Comparison of ENCODE assay signal across 34 cellular contexts in genomic region chr9:69619233-69619632, GRCh38. TPM values are rescaled to one million over a fixed set of nuclear protein-coding genes. Genes with fewer than 3 reads are reported as not detected.
A peak's percentile ranks its signal among the peaks of the same experiment; 100 is the strongest.
DNase-seq lines count a peak whose midpoint lies in the region; ATAC-seq, FAIRE-seq and TF ChIP-seq lines count a peak whose summit lies in the region.
"Had no signal": no experiment of that assay in that cellular context is flagged by ENCODE, and none has a peak within 500 bp of the region (broad histone marks: within the 10 kb centered on the region; RNA-seq: fewer than 3 reads in every experiment).

No MANE protein-coding gene starts in this region.

- H4K20me1 ChIP-seq in K562 (replicated peaks; ENCODE audit: control insufficient read depth, insufficient read depth, low read length) (no peaks in the 10 kb centered on the region), H1 (replicated peaks in 1 of 2; ENCODE audit: control insufficient read depth in 1 of 2, insufficient read depth in 2 of 2, low read length in 2 of 2) (no peaks in the 10 kb centered on the region), osteoblast (ENCODE audit: insufficient read depth, low read length) (no peaks in the 10 kb centered on the region), MM.1S (ENCODE audit: insufficient read depth, low read length) (no peaks in the 10 kb centered on the region)
- H4K20me1 ChIP-seq: BLaER1; BLaER1 treated with 17β-estradiol and CSF1 and Interleukin-3, amounts not matched to agents 10 nM and 100 nM had no signal

- BruUV-seq in K562 (replicated peaks; lab: Mats Ljungman, UMichigan): no TSS peak

- H3K4ac ChIP-seq in H1 (replicated peaks; ENCODE audit: insufficient read length, low read depth, low read length): no peak overlapping the region

- H3K9me1 ChIP-seq in K562 (ENCODE audit: control insufficient read depth, insufficient read depth, low read length): no peaks in the 10 kb centered on the region

- POLR2A ChIA-PET in K562 (lab: Yijun Ruan, JAX) (no interaction called here), H1 (lab: Charles Lee; ENCODE audit: partially characterized antibody) (no interaction called here)

- H3K9me3 ChIP-seq in K562 (replicated peaks; ENCODE audit: control insufficient read depth, insufficient read depth, low read depth, low read length) (no peaks in the 10 kb centered on the region), H1 (ENCODE audit: insufficient read depth in 2 of 2, low read depth in 1 of 2, low read length in 1 of 2) (no peaks in the 10 kb centered on the region), osteoblast (ENCODE audit: low read depth, low read length) (no peaks in the 10 kb centered on the region), MM.1S (replicated peaks; ENCODE audit: insufficient read depth, low read length) (no peaks in the 10 kb centered on the region)
- H3K9me3 ChIP-seq: A549, BE2C, BLaER1, Caco-2 had no signal

- H3K79me1 ChIP-seq in H1 (ENCODE audit: low read depth, low read length): no peaks in the 10 kb centered on the region

- no peak overlapping the region for H3K23ac ChIP-seq in H1 (ENCODE audit: insufficient read length)

- H3K27ac ChIP-seq in K562 (ENCODE audit: extremely low read depth, low read depth, low read length): no peak overlapping the region
- H3K27ac ChIP-seq in H1 (ENCODE audit: low read depth, low read length): no peak overlapping the region
- no peak overlapping the region for H3K27ac ChIP-seq in osteoblast (ENCODE audit: low read depth, low read length)
- no peak overlapping the region for H3K27ac ChIP-seq in MM.1S (ENCODE audit: low read length)
- H3K27ac ChIP-seq: 22Rv1; A549; BLaER1; BLaER1 treated with 17β-estradiol and CSF1 and Interleukin-3, amounts not matched to agents 10 nM and 100 nM; C4-2B had no signal

- H2BK20ac ChIP-seq in H1 (ENCODE audit: low read length): no peak overlapping the region

- H3K14ac ChIP-seq in H1 (ENCODE audit: insufficient read length): no peak overlapping the region

- H3K4me2 ChIP-seq in K562 (ENCODE audit: insufficient read depth, low read length) (no peak overlapping the region), H1 (ENCODE audit: insufficient read depth in 1 of 2, low read depth in 2 of 2, low read length in 2 of 2) (no peak overlapping the region), osteoblast (ENCODE audit: insufficient read depth, low read length) (no peak overlapping the region), MM.1S (ENCODE audit: low read depth, low read length) (no peak overlapping the region)
- H3K4me2 ChIP-seq: A549; BLaER1; BLaER1 treated with 17β-estradiol and CSF1 and Interleukin-3, amounts not matched to agents 10 nM and 100 nM had no signal

- ATAC-seq in K562: no peak
- ATAC-seq: A549; CD8-positive, alpha-beta T cell had no signal

- no peak overlapping the region for H3K4me3 ChIP-seq in K562
- no peak overlapping the region for H3K4me3 ChIP-seq in H1 (ENCODE audit: extremely low read depth in 1 of 4, insufficient read depth in 2 of 4, low read depth in 3 of 4, low read length in 4 of 4)
- H3K4me3 ChIP-seq in osteoblast (ENCODE audit: insufficient read depth, low read length): no peak overlapping the region
- H3K4me3 ChIP-seq in MM.1S (ENCODE audit: low read length): no peak overlapping the region
- H3K4me3 ChIP-seq: A549; BLaER1; BLaER1 treated with 17β-estradiol and CSF1 and Interleukin-3, amounts not matched to agents 10 nM and 100 nM had no signal

- no peak overlapping the region for H2BK12ac ChIP-seq in H1 (ENCODE audit: low read depth, low read length)

- H4K5ac ChIP-seq in H1 (ENCODE audit: insufficient read length, low read depth, low read length): no peak overlapping the region

- no peak overlapping the region for H2BK15ac ChIP-seq in H1 (ENCODE audit: low read length)

- H3K23me2 ChIP-seq in H1 (ENCODE audit: low read depth, low read length): no peaks in the 10 kb centered on the region

- no peak overlapping the region for H2BK120ac ChIP-seq in H1 (replicated peaks; ENCODE audit: low read depth, low read length)

- no peak overlapping the region for H2AK5ac ChIP-seq in H1 (ENCODE audit: low read depth, low read length)

- no peaks in the 10 kb centered on the region for H3K4me1 ChIP-seq in K562 (replicated peaks in 1 of 2; ENCODE audit: control insufficient read depth in 2 of 2, insufficient read depth in 2 of 2, low read length in 2 of 2)
- H3K4me1 ChIP-seq in H1 (replicated peaks in 1 of 4; ENCODE audit: control insufficient read depth in 3 of 4, insufficient read depth in 4 of 4, low read length in 3 of 4): no peaks in the 10 kb centered on the region
- H3K4me1 ChIP-seq in osteoblast (ENCODE audit: insufficient read depth, low read length): peaks cover 4% of the 10 kb centered on the region
- peaks cover 10% of the 10 kb centered on the region; the same call in 1 of the 2 replicates for H3K4me1 ChIP-seq in MM.1S (ENCODE audit: low read length)
- H3K4me1 ChIP-seq: A549, BE2C, Caco-2 had no signal

- TF ChIP-seq EP300 in K562 (IDR thresholded peaks at IDR 0.05; ENCODE audit: low read length): no peak
- TF ChIP-seq EP300 in H1 (IDR thresholded peaks at IDR 0.05; ENCODE audit: borderline replicate concordance in 1 of 2, low read depth in 2 of 2, low read length in 2 of 2): no peak

- no peaks in the 10 kb centered on the region for H3K36me3 ChIP-seq in K562 (ENCODE audit: control insufficient read depth, insufficient read depth, low read length)
- no peaks in the 10 kb centered on the region for H3K36me3 ChIP-seq in H1 (ENCODE audit: control insufficient read depth in 2 of 4, insufficient read depth in 4 of 4, low read length in 3 of 4)
- H3K36me3 ChIP-seq in osteoblast (ENCODE audit: insufficient read depth, low read length): no peaks in the 10 kb centered on the region
- H3K36me3 ChIP-seq in MM.1S (replicated peaks; ENCODE audit: insufficient read depth, low read length): no peaks in the 10 kb centered on the region

- CTCF ChIA-PET in K562 (lab: Yijun Ruan, JAX; ENCODE audit: low intra/inter-chr PET ratio) (no interaction called here), H1 (lab: Charles Lee; ENCODE audit: partially characterized antibody) (no interaction called here)

- no peaks in the 10 kb centered on the region for H3F3A ChIP-seq in MM.1S (ENCODE audit: insufficient read depth, low read length)

- WGBS in K562 (ENCODE audit: insufficient coverage, low coverage, missing lambda C conversion rate): 0% methylated on average over 1 of the region's 1 CpG
- WGBS in H1 (ENCODE audit: extremely low coverage in 1 of 2, insufficient coverage in 1 of 2, insufficient read length in 1 of 2, insufficient replicate concordance in 2 of 2, low coverage in 1 of 2, low lambda C conversion rate in 2 of 2, missing lambda C conversion rate in 1 of 2), 2 experiments: 91% methylated on average over 1 of the region's 1 CpG; no CpG with 5 or more reads in 1 of the 2 experiments

- no peaks in the 10 kb centered on the region for H3K9me2 ChIP-seq in MM.1S (replicated peaks; ENCODE audit: insufficient read depth, low read length)

- H2AFZ ChIP-seq in K562 (ENCODE audit: low read depth, low read length): no peak overlapping the region
- no peak overlapping the region for H2AFZ ChIP-seq in H1 (ENCODE audit: low read length)
- no peak overlapping the region for H2AFZ ChIP-seq in osteoblast (ENCODE audit: low read length)
- H2AFZ ChIP-seq in MM.1S (ENCODE audit: low read length): no peak overlapping the region

- no peak for TF ChIP-seq CTCF in K562 (IDR thresholded peaks at IDR 0.05 in 2 of 3, conservative IDR thresholded peaks at IDR 0.05 in 1 of 3; ENCODE audit: insufficient read depth in 2 of 3, low read depth in 1 of 3, low read length in 3 of 3)
- no peak for TF ChIP-seq CTCF in H1 (IDR thresholded peaks at IDR 0.05; ENCODE audit: control extremely low read depth in 1 of 3, insufficient read depth in 1 of 3, low read depth in 1 of 3, low read length in 3 of 3)
- TF ChIP-seq CTCF in osteoblast (IDR thresholded peaks at IDR 0.05; ENCODE audit: extremely low read depth, low read depth, low read length): no peak
- no peak for TF ChIP-seq CTCF in MM.1S (IDR thresholded peaks at IDR 0.05; ENCODE audit: low read length)

- no peak overlapping the region for H4K8ac ChIP-seq in H1 (ENCODE audit: extremely low read depth, insufficient read depth, low read length)

- no peak overlapping the region for H3K9ac ChIP-seq in K562 (ENCODE audit: insufficient read depth in 1 of 2, low read depth in 2 of 2, low read length in 2 of 2)
- H3K9ac ChIP-seq in H1 (replicated peaks in 1 of 4; ENCODE audit: extremely low read depth in 1 of 4, low read depth in 3 of 4, low read length in 3 of 4): no peak overlapping the region
- no peak overlapping the region for H3K9ac ChIP-seq in MM.1S (ENCODE audit: low read length)
- H3K9ac ChIP-seq: BLaER1; BLaER1 treated with 17β-estradiol and CSF1 and Interleukin-3, amounts not matched to agents 10 nM and 100 nM had no signal

- H3K56ac ChIP-seq in H1 (replicated peaks; ENCODE audit: insufficient read length, low read depth, low read length): no peak overlapping the region

- FAIRE-seq in K562 (lab: Jason Lieb, UNC) (no peak), H1 (lab: Jason Lieb, UNC) (no peak)
- FAIRE-seq: A204.1, A549, D721Med had no signal

- H3K79me2 ChIP-seq in K562 (ENCODE audit: control insufficient read depth, insufficient read depth, low read length): no peaks in the 10 kb centered on the region
- H3K79me2 ChIP-seq in H1 (ENCODE audit: control insufficient read depth in 1 of 2, insufficient read depth in 2 of 2, low read length in 2 of 2): no peaks in the 10 kb centered on the region
- H3K79me2 ChIP-seq in osteoblast (ENCODE audit: insufficient read depth, low read length): no peaks in the 10 kb centered on the region
- no peaks in the 10 kb centered on the region for H3K79me2 ChIP-seq in MM.1S (ENCODE audit: low read length)

- H2BK5ac ChIP-seq in H1 (ENCODE audit: low read depth, low read length): no peak overlapping the region

- no peak for TF ChIP-seq POLR2A in K562 (conservative IDR thresholded peaks at IDR 0.05)
- no peak for TF ChIP-seq POLR2A in H1 (IDR thresholded peaks at IDR 0.05; ENCODE audit: control extremely low read depth in 1 of 2, low read depth in 2 of 2, low read length in 2 of 2)

- H3K27me3 ChIP-seq in K562 (ENCODE audit: control insufficient read depth in 2 of 2, insufficient read depth in 2 of 2, low read length in 2 of 2) (no peaks in the 10 kb centered on the region; a peak in 1 of 5 replicates), H1 (replicated peaks in 1 of 4; ENCODE audit: control insufficient read depth in 3 of 4, extremely low read depth in 1 of 4, insufficient read depth in 3 of 4, low read length in 3 of 4) (no peaks in the 10 kb centered on the region), osteoblast (ENCODE audit: insufficient read depth, low read length) (no peaks in the 10 kb centered on the region), MM.1S (replicated peaks; ENCODE audit: insufficient read depth, low read length) (no peaks in the 10 kb centered on the region)
- H3K27me3 ChIP-seq: BE2C; BLaER1; BLaER1 treated with 17β-estradiol and CSF1 and Interleukin-3, amounts not matched to agents 10 nM and 100 nM had no signal

- H4K91ac ChIP-seq in H1 (replicated peaks; ENCODE audit: insufficient read length, low read length): no peak overlapping the region

- intact Hi-C loops in K562 (cut with micrococcal nuclease): no loop called here

- TF ChIP-seq RAD21 in K562 (CRISPR knock-in tag; conservative IDR thresholded peaks at IDR 0.05 in 1 of 2, IDR thresholded peaks at IDR 0.05 in 1 of 2) (no peak), H1 (IDR thresholded peaks at IDR 0.05 in 1 of 2, conservative IDR thresholded peaks at IDR 0.05 in 1 of 2; ENCODE audit: low read depth in 2 of 2, low read length in 2 of 2) (no peak)

- DNase-seq in K562 (ENCODE audit: extremely low read depth in 1 of 4, low spot score in 3 of 4) (no peak), H1 (ENCODE audit: low read depth in 1 of 2, low spot score in 2 of 2) (no peak), osteoblast (ENCODE audit: insufficient read length, low spot score, missing footprints) (peak; percentile 18), MM.1S (no peak), dermis blood vessel endothelial cell (no peak)
- DNase-seq in stimulated activated naive CD4-positive, alpha-beta T cell treated with Interleukin-2 at 50 U/mL for 16 hours (lab: John Stamatoyannopoulos, UW): no peak
- DNase-seq: 8988T; ACHN; AML-193; BE2C; C1 segment of cervical spinal cord; Caco-2; Calu3; CD4-positive, alpha-beta memory T cell; CD4-positive, alpha-beta T cell; CD4-positive, CD25-positive, alpha-beta regulatory T cell; CD8-positive, alpha-beta memory T cell; CD8-positive, alpha-beta T cell; COR-L47; DMS 273 treated with DMSO at 0.1 percent for 48 hours; DMS153; DMS53; DMS79; DMS79 treated with DMSO at 0.1 percent for 48 hours; DND-41; EL had no signal

- no peak overlapping the region for H3K18ac ChIP-seq in H1 (ENCODE audit: extremely low read depth, low read length)

- in situ Hi-C loops in K562 (cut with MboI): no loop called here

RNA-seq across cellular contexts. Expression of gene APBA1, which starts 52.9 kb away (rescaled TPM):
- not detected in 2 replicates for total RNA-seq in K562 (2011; cell fraction: chromatin; rRNA removed; ENCODE audit: low replicate concordance)
- total RNA-seq in K562 (2011; cell fraction: nucleolus; rRNA removed): not detected in 2 replicates
- total RNA-seq in K562 (2011; cell fraction: nucleoplasm; rRNA removed): not detected in 2 replicates
- total RNA-seq in K562 (2014; rRNA removed) (not detected in 2 replicates), K562 (2014; rRNA removed; fragmentation: Illumina TruSeq; extraction: Trizol) (not detected in 2 replicates), K562 (2015; rRNA removed; fragmentation: Illumina TruSeq; extraction: Trizol) (not detected in 2 replicates), K562 (2021) (0.02 TPM in 1 of 2 replicates, not detected in the other), osteoblast (1.8 and 5.3 TPM in 2 replicates), dermis blood vessel endothelial cell (4.9 and 8.6 TPM in 2 replicates)
- polyA plus RNA-seq in K562 (2011; rRNA removed) (0.01 TPM in 2 replicates), K562 (2014; fragmentation: Illumina TruSeq; extraction: Trizol) (not detected in 2 replicates), K562 (2014; fragmentation: Nextera tagmentation; extraction: Ambion mirVana) (not detected), K562 (2014; rRNA removed) (not detected in 2 replicates), H1 (2011; rRNA removed) (0.36 and 0.39 TPM in 2 replicates)
- 0.01 TPM in 1 of 2 replicates, not detected in the other for polyA plus RNA-seq in K562 (2011; cell fraction: cytosol; rRNA removed)
- polyA plus RNA-seq in K562 (2011; cell fraction: nucleus; rRNA removed): not detected in 2 replicates
- polyA plus RNA-seq in K562 (2012): not detected in 2 replicates
- polyA minus RNA-seq in K562 (2011; rRNA and poly(A)+ RNA removed): not detected in 2 replicates
- polyA minus RNA-seq in K562 (2011; cell fraction: cytosol; rRNA and poly(A)+ RNA removed): not detected in 2 replicates
- not detected in 2 replicates for polyA minus RNA-seq in K562 (2011; cell fraction: nucleus; rRNA and poly(A)+ RNA removed)
- total RNA-seq in H1 (2021; fragmentation: NEBNext Ultra II Directional; extraction: Animal tissue kit (Norgen Biotek cat#: 25700)): 0.60 and 1.1 TPM in 2 replicates
- 0.32 TPM for polyA plus RNA-seq in H1 (2011; cell fraction: cytosol; rRNA removed)
- 0.47 TPM for polyA plus RNA-seq in H1 (2011; cell fraction: nucleus; rRNA removed)
- polyA plus RNA-seq in H1 (2012, experiment 1 of 2): 0.47 to 0.90 TPM (median 0.75 TPM) in 4 replicates
- polyA plus RNA-seq in H1 (2012, experiment 2 of 2): 0.14 TPM
- 0.53 TPM for polyA plus RNA-seq in H1 (2013, experiment 1 of 2)
- 0.40 TPM for polyA plus RNA-seq in H1 (2013, experiment 2 of 2)
- polyA minus RNA-seq in H1 (2011; rRNA and poly(A)+ RNA removed): 1.6 and 1.7 TPM in 2 replicates
- polyA minus RNA-seq in H1 (2011; cell fraction: cytosol; rRNA and poly(A)+ RNA removed): 2.2 TPM
- 2.1 TPM for polyA minus RNA-seq in H1 (2011; cell fraction: nucleus; rRNA and poly(A)+ RNA removed)
- polyA plus RNA-seq: CD14-positive monocyte; CD4-positive, CD25-positive, alpha-beta regulatory T cell; CD8-positive, alpha-beta memory T cell had no signal

Comparison
In these comparisons a context has a peak if more than half of its experiments do, and no peak if none do; other contexts are left out.
1. Of the 49 proteins assayed by ChIP-seq in both K562 and H1: peak only in K562: none; only in H1: KDM1A; in both: none; in neither: 48.